In the genomic region with DNA sequence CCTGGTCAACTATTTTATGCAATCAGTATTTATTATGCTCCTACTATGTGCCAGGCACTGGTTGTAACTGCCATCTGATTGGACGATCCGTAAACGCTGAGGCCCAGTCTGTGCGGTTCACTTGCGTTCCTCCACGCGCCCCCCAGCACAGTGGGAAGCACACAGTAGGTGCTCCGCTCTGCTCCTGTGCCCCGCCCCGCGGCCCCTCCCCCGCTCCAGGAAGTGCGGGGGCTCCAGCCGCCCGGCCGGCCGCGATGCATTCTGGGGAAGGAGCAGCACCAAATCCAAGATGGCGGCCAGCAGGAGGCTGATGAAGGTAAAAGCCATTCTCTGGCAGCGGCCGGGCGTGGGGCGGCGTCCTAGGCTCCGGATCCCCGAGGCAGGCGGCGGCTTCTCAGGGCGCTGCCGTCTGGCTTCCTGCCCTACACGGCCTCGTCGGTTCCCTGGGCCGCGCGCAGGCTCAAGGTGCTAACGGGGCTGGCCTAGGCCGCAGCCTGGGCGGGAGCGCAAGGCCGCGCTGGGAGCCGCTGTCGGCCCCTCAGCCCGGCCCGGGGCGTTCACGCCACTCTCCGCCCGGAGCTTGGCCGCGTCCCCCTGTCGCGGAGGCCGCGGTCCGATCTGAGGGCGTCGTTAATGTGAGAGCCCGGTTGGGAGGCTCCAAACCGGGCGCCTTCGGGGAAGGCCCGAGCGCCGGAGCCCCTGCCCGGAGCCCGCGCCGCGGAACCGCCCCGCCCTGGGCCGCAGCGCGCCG, we compare ENCODE assay signal across 8 cellular contexts. TPM values are rescaled to one million over a fixed set of nuclear protein-coding genes. Genes with fewer than 3 reads are reported as not detected.
DNase-seq lines count a peak whose midpoint lies in the region; ATAC-seq and TF ChIP-seq lines count a peak whose summit lies in the region.

UBE2L3 (plus strand) TSS at position 259 of the 751 bp plus-strand sequence; CDS start at position 290, 31 bp downstream.

- peaks cover 54% of the 10 kb centered on the region for H3K79me2 ChIP-seq in KMS-11 (ENCODE audit: insufficient read depth, low read depth)

- H2AFZ ChIP-seq in KMS-11 (ENCODE audit: low read depth) = peak within 1 kb of the TSS; percentile 57

- H3K4me1 ChIP-seq in KMS-11 (ENCODE audit: low read depth, poor library complexity, severe bottlenecking) (peaks cover 33% of the 10 kb centered on the region), foreskin keratinocyte (peaks cover 19% of the 10 kb centered on the region)

- H3K4me3 ChIP-seq in KMS-11 (IDR thresholded peaks at IDR 0.05; ENCODE audit: insufficient read depth, low read depth, low read length) = no peak within 1 kb of the TSS

- DNase-seq in AG08396 (ENCODE audit: low spot score) (peak; percentile 93), SK-N-DZ (ENCODE audit: low spot score) (peak; percentile 77), foreskin keratinocyte (peak; percentile 43 to 72), neural crest cell (ENCODE audit: low read depth, low spot score) (peak; percentile 78)
- DNase-seq in activated naive CD4-positive, alpha-beta T cell (lab: John Stamatoyannopoulos, UW) = peak; percentile 25 to 80 (median 64)
- peak; percentile 86 to 88 for DNase-seq in stimulated activated naive CD8-positive, alpha-beta T cell treated with anti-CD3 and anti-CD28 coated beads, Interleukin-15, amount 100 ng/mL, for 72 hours

- H3K27ac ChIP-seq in KMS-11 (peak within 1 kb of the TSS; percentile 90), foreskin keratinocyte (peak within 1 kb of the TSS; percentile 97)

- H3K27ac Mint-ChIP-seq in neural crest cell (ENCODE audit: unreplicated experiment) = peak within 1 kb of the TSS; percentile 98
- H3K27ac Mint-ChIP-seq in stimulated activated naive CD8-positive, alpha-beta T cell treated with anti-CD3 and anti-CD28 coated beads, Interleukin-15, amount 100 ng/mL, for 72 hours = peak within 1 kb of the TSS; percentile 97 to 99

- ATAC-seq in foreskin keratinocyte = peak; percentile 63
- ATAC-seq in stimulated activated naive CD8-positive, alpha-beta T cell treated with anti-CD3 and anti-CD28 coated beads, Interleukin-15, amount 100 ng/mL, for 72 hours = peak; percentile 68

- H3K4me2 ChIP-seq in KMS-11 = peak within 1 kb of the TSS; percentile 97

- peak; percentile 82 for TF ChIP-seq POLR2A in GM19193 (IDR thresholded peaks at IDR 0.05; ENCODE audit: extremely low read depth, insufficient read depth, insufficient read length)

- H3K9me3 Mint-ChIP-seq in neural crest cell = no peaks in the 10 kb centered on the region
- no peaks in the 10 kb centered on the region for H3K9me3 Mint-ChIP-seq in stimulated activated naive CD8-positive, alpha-beta T cell treated with anti-CD3 and anti-CD28 coated beads, Interleukin-15, amount 100 ng/mL, for 72 hours

- H3K9ac ChIP-seq in KMS-11 = peak within 1 kb of the TSS; percentile 99

- H3K4me3 Mint-ChIP-seq in neural crest cell = peak within 1 kb of the TSS; percentile 95
- H3K4me3 Mint-ChIP-seq in stimulated activated naive CD8-positive, alpha-beta T cell treated with anti-CD3 and anti-CD28 coated beads, Interleukin-15, amount 100 ng/mL, for 72 hours = peak within 1 kb of the TSS; percentile 78 to 88

- no peaks in the 10 kb centered on the region for H3K27me3 ChIP-seq in KMS-11 (ENCODE audit: insufficient read depth, low read depth)
- no peaks in the 10 kb centered on the region for H3K27me3 ChIP-seq in foreskin keratinocyte

- TF ChIP-seq CTCF in KMS-11 (conservative IDR thresholded peaks at IDR 0.05; ENCODE audit: low read depth, low read length) = no peak
- TF ChIP-seq CTCF in foreskin keratinocyte (conservative IDR thresholded peaks at IDR 0.05) = no peak
- no peak for TF ChIP-seq CTCF in neural crest cell (conservative IDR thresholded peaks at IDR 0.05)

- H3K27me3 Mint-ChIP-seq in neural crest cell (ENCODE audit: low read depth) = no peaks in the 10 kb centered on the region
- no peaks in the 10 kb centered on the region for H3K27me3 Mint-ChIP-seq in stimulated activated naive CD8-positive, alpha-beta T cell treated with anti-CD3 and anti-CD28 coated beads, Interleukin-15, amount 100 ng/mL, for 72 hours

- H3K36me3 ChIP-seq in KMS-11 (ENCODE audit: insufficient read depth) = no peaks in the 10 kb centered on the region

- peaks cover 31% of the 10 kb centered on the region for H4K20me1 ChIP-seq in KMS-11 (ENCODE audit: insufficient read depth)

- H3K36me3 Mint-ChIP-seq in neural crest cell (ENCODE audit: low read depth) = no peaks in the 10 kb centered on the region

- H3K4me1 Mint-ChIP-seq in neural crest cell = peaks cover 36% of the 10 kb centered on the region
- H3K4me1 Mint-ChIP-seq in stimulated activated naive CD8-positive, alpha-beta T cell treated with anti-CD3 and anti-CD28 coated beads, Interleukin-15, amount 100 ng/mL, for 72 hours = peaks cover 51% of the 10 kb centered on the region

RNA-seq across cellular contexts. Expression of gene UBE2L3, which starts in this region (rescaled TPM):
- 59.0 and 65.7 TPM in 2 replicates for polyA plus RNA-seq in SK-N-DZ (2014; cell fraction: cytosol; rRNA removed)
- 22.9 and 24.5 TPM in 2 replicates for polyA plus RNA-seq in SK-N-DZ (2014; cell fraction: nucleus; rRNA removed)
- total RNA-seq in foreskin keratinocyte (92.2 and 92.4 TPM in 2 replicates), neural crest cell (76.9 and 83.5 TPM in 2 replicates)
- polyA plus RNA-seq in foreskin keratinocyte = 96.9 and 101 TPM in 2 replicates
